ENCODE assay signal across 1 cellular context in the genomic region with DNA sequence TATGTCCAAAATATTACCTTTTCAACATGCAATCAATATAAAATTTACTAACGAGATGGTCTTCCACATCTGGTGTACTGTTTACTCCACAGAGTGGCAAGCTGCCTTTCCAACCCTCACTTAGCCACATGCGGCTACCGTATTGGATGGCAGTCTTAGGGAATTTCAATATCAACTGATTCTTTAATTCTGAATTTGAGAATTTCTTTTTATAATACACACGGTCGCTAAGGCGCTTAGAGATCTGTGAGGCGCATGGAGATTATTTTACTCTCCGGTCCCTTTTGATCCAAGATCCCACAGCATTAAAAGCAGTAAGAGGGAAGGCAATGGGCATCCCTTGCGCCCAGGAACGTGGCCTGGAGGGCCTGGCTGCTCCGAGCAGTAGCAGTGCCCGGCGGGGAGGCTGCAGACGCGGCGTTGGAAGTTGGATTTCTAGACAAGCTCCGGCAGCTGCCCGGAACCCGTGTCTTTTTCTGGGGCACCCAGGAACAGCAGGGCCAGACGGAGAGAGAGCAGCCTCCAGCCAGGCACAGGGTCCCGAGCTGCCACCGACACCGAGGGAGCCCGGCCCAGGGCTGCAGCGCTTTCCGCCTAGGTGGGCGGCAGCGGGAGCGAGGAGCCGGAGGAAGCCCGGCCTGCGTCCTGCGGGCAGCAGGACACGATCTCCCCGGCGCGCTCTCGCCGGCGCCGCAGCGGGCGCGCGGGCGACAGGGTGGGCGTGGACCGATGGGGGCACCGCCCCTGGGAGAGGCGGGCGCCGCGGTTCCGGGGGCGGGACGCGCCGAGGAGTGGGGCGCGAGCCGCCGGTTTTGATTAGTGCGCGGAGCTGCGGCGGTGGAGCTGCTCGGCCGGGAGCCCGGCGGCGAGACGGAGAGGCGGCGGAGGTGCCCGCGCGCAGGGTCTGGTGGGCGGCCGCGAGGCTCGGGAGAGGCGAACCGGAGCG.
TF ChIP-seq lines count a peak whose summit lies in the region.

UGCG (plus strand) TSS at position 819 of the 946 bp plus-strand sequence. CDS start 402 bp downstream, outside the sequence.

TF ChIP-seq in HepG2, 621 proteins besides CTCF, POLR2A, EP300 and RAD21 (continued from another document and continues in another):
- TF ChIP-seq TRIM22 (IDR thresholded peaks at IDR 0.05) (no peak), ZNF460 (CRISPR knock-in tag; IDR thresholded peaks at IDR 0.05; ENCODE audit: borderline replicate concordance) (peak; percentile 28; the same call in 1 of the 2 replicates), ELF3 (CRISPR knock-in tag; IDR thresholded peaks at IDR 0.05) (peak; percentile 46; the same call in 1 of the 2 replicates), FOXO4 (CRISPR knock-in tag; conservative IDR thresholded peaks at IDR 0.05) (no peak), REL (CRISPR knock-in tag; conservative IDR thresholded peaks at IDR 0.05) (no peak; the same call in 1 of the 2 replicates), ZNF800 (CRISPR knock-in tag; IDR thresholded peaks at IDR 0.05) (peak; percentile 97), SP1 (IDR thresholded peaks at IDR 0.05) (no peak), SP1 (CRISPR knock-in tag; IDR thresholded peaks at IDR 0.05) (peak; percentile 70), SOX6 (IDR thresholded peaks at IDR 0.05) (no peak), SOX6 (CRISPR knock-in tag; IDR thresholded peaks at IDR 0.05) (peak; percentile 21; the same call in 1 of the 2 replicates), ZNF260 (CRISPR knock-in tag; IDR thresholded peaks at IDR 0.05; ENCODE audit: borderline replicate concordance, low read depth) (no peak), ZBTB8A (CRISPR knock-in tag; IDR thresholded peaks at IDR 0.05; ENCODE audit: borderline replicate concordance, low read depth) (no peak), ZNF563 (CRISPR knock-in tag; IDR thresholded peaks at IDR 0.05) (no peak; the same call in 1 of the 2 replicates), ZSCAN21 (CRISPR knock-in tag; IDR thresholded peaks at IDR 0.05; ENCODE audit: borderline replicate concordance) (no peak), ZSCAN25 (CRISPR knock-in tag; IDR thresholded peaks at IDR 0.05) (peak; percentile 49; the same call in 1 of the 2 replicates), PAF1 (CRISPR knock-in tag; IDR thresholded peaks at IDR 0.05) (no peak), GMEB1 (CRISPR knock-in tag; IDR thresholded peaks at IDR 0.05; ENCODE audit: borderline replicate concordance) (no peak), TCF7L2 (IDR thresholded peaks at IDR 0.05; ENCODE audit: low read depth, low read length) (no peak), SAP130 (CRISPR knock-in tag; IDR thresholded peaks at IDR 0.05; ENCODE audit: low read depth) (peak; percentile 74), KDM3A (CRISPR knock-in tag; IDR thresholded peaks at IDR 0.05; ENCODE audit: low read depth) (no peak), ZNF558 (CRISPR knock-in tag; IDR thresholded peaks at IDR 0.05; ENCODE audit: borderline replicate concordance) (no peak), ZNF766 (CRISPR knock-in tag; IDR thresholded peaks at IDR 0.05; ENCODE audit: borderline replicate concordance) (peak; percentile 80; the same call in 1 of the 2 replicates), ZNF503 (CRISPR knock-in tag; IDR thresholded peaks at IDR 0.05) (no peak), DMAP1 (CRISPR knock-in tag; IDR thresholded peaks at IDR 0.05) (0 out of 2 replicates have a peak, but pooled peaks have one; percentile 68), MZF1 (CRISPR knock-in tag; IDR thresholded peaks at IDR 0.05; ENCODE audit: borderline replicate concordance) (no peak), ZNF552 (CRISPR knock-in tag; IDR thresholded peaks at IDR 0.05; ENCODE audit: borderline replicate concordance) (no peak), NKX3-1 (CRISPR knock-in tag; IDR thresholded peaks at IDR 0.05) (no peak)
- TF ChIP-seq, protein P1, sequence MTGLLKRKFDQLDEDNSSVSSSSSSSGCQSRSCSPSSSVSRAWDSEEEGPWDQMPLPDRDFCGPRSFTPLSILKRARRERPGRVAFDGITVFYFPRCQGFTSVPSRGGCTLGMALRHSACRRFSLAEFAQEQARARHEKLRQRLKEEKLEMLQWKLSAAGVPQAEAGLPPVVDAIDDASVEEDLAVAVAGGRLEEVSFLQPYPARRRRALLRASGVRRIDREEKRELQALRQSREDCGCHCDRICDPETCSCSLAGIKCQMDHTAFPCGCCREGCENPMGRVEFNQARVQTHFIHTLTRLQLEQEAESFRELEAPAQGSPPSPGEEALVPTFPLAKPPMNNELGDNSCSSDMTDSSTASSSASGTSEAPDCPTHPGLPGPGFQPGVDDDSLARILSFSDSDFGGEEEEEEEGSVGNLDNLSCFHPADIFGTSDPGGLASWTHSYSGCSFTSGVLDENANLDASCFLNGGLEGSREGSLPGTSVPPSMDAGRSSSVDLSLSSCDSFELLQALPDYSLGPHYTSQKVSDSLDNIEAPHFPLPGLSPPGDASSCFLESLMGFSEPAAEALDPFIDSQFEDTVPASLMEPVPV (CRISPR knock-in tag; IDR thresholded peaks at IDR 0.05), result no peak
- TF ChIP-seq, protein P2, sequence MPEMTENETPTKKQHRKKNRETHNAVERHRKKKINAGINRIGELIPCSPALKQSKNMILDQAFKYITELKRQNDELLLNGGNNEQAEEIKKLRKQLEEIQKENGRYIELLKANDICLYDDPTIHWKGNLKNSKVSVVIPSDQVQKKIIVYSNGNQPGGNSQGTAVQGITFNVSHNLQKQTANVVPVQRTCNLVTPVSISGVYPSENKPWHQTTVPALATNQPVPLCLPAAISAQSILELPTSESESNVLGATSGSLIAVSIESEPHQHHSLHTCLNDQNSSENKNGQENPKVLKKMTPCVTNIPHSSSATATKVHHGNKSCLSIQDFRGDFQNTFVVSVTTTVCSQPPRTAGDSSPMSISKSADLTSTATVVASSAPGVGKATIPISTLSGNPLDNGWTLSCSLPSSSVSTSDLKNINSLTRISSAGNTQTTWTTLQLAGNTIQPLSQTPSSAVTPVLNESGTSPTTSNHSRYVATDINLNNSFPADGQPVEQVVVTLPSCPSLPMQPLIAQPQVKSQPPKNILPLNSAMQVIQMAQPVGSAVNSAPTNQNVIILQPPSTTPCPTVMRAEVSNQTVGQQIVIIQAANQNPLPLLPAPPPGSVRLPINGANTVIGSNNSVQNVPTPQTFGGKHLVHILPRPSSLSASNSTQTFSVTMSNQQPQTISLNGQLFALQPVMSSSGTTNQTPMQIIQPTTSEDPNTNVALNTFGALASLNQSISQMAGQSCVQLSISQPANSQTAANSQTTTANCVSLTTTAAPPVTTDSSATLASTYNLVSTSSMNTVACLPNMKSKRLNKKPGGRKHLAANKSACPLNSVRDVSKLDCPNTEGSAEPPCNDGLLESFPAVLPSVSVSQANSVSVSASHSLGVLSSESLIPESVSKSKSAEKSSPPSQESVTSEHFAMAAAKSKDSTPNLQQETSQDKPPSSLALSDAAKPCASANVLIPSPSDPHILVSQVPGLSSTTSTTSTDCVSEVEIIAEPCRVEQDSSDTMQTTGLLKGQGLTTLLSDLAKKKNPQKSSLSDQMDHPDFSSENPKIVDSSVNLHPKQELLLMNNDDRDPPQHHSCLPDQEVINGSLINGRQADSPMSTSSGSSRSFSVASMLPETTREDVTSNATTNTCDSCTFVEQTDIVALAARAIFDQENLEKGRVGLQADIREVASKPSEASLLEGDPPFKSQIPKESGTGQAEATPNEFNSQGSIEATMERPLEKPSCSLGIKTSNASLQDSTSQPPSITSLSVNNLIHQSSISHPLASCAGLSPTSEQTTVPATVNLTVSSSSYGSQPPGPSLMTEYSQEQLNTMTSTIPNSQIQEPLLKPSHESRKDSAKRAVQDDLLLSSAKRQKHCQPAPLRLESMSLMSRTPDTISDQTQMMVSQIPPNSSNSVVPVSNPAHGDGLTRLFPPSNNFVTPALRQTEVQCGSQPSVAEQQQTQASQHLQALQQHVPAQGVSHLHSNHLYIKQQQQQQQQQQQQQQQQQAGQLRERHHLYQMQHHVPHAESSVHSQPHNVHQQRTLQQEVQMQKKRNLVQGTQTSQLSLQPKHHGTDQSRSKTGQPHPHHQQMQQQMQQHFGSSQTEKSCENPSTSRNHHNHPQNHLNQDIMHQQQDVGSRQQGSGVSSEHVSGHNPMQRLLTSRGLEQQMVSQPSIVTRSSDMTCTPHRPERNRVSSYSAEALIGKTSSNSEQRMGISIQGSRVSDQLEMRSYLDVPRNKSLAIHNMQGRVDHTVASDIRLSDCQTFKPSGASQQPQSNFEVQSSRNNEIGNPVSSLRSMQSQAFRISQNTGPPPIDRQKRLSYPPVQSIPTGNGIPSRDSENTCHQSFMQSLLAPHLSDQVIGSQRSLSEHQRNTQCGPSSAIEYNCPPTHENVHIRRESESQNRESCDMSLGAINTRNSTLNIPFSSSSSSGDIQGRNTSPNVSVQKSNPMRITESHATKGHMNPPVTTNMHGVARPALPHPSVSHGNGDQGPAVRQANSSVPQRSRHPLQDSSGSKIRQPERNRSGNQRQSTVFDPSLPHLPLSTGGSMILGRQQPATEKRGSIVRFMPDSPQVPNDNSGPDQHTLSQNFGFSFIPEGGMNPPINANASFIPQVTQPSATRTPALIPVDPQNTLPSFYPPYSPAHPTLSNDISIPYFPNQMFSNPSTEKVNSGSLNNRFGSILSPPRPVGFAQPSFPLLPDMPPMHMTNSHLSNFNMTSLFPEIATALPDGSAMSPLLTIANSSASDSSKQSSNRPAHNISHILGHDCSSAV (CRISPR knock-in tag; IDR thresholded peaks at IDR 0.05; ENCODE audit: borderline replicate concordance), result no peak
- TF ChIP-seq, protein P3, sequence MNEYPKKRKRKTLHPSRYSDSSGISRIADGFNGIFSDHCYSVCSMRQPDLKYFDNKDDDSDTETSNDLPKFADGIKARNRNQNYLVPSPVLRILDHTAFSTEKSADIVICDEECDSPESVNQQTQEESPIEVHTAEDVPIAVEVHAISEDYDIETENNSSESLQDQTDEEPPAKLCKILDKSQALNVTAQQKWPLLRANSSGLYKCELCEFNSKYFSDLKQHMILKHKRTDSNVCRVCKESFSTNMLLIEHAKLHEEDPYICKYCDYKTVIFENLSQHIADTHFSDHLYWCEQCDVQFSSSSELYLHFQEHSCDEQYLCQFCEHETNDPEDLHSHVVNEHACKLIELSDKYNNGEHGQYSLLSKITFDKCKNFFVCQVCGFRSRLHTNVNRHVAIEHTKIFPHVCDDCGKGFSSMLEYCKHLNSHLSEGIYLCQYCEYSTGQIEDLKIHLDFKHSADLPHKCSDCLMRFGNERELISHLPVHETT (CRISPR knock-in tag; conservative IDR thresholded peaks at IDR 0.05), result 0 out of 2 replicates have a peak, but pooled peaks have one; percentile 7
